Comparison of ENCODE assay signal across 25 cellular contexts in the genomic region with DNA sequence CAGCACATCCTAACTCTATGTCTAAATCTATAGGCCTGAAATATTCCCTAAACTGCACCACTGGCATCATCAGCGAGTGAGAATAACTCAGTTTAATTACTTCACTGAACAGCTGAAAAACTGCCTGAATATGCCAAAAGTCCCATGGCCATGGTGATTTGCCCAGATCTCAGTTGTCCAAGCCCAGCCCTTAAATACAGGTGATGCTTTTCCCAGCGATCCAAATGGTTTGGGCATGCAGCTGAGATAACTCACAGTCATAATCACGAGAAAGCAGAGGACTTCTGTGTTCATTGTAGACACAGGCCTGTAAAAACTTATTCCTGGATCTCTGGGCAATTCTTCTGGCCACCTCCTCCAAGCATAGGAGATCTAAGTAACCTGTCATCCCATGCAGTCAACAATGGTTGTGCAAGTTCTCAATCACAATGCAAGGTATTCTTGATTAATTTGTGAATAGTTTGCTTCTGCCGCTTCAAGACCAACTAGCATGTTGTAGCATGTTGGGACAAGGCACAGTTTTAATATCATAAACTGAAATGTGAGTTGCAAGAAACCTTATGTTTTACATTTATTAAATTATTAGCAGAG.
"Had no signal": no experiment of that assay in that cellular context is flagged by ENCODE, and none has a peak within 500 bp of the region (broad histone marks: within the 10 kb centered on the region; RNA-seq: fewer than 3 reads in every experiment).

No MANE protein-coding gene starts in this region.

- H3K27ac ChIP-seq: left lung, lower lobe of right lung, neural progenitor cell, neutrophil, right atrium auricular region, right lobe of liver, tibial nerve, uterus had no signal

- H3K4me3 ChIP-seq: left lung, lower lobe of right lung, neural progenitor cell, right atrium auricular region, right lobe of liver, smooth muscle cell, tibial nerve, uterus had no signal

- DNase-seq: islet precursor cell; kidney glomerular epithelial cell; left cardiac atrium; left lung; lower lobe of right lung; mesendoderm; naive B cell; natural killer cell; nephron progenitor cell; occipital lobe; right lobe of liver; stimulated activated CD4-positive, alpha-beta T cell treated with anti-CD3 and anti-CD28 coated beads, Interleukin-1b, Interleukin-23, amount 100 ng/mL, for 48 hours; stimulated activated CD4-positive, alpha-beta T cell treated with anti-CD3 and anti-CD28 coated beads, Interleukin-2, amount 100 ng/mL, for 48 hours; stimulated activated CD4-positive, alpha-beta T cell treated with anti-CD3 and anti-CD28 coated beads, Interleukin-4, amount 100 ng/mL, for 4 hours; stimulated activated CD8-positive, alpha-beta memory T cell treated with anti-CD3 and anti-CD28 coated beads, Interleukin-4, amount 100 ng/mL, for 48 hours; stimulated activated naive CD4-positive, alpha-beta T cell treated with Interleukin-2 at 50 U/mL for 16 hours; stimulated activated naive CD8-positive, alpha-beta T cell treated with anti-CD3 and anti-CD28 coated beads, Interleukin-15, amount 100 ng/mL, for 72 hours; substantia nigra; uterus had no signal

- H3K4me2 ChIP-seq: neural progenitor cell, smooth muscle cell had no signal

- ATAC-seq: left cardiac atrium; left lung; lower lobe of right lung; natural killer cell; right lobe of liver; stimulated activated memory B cell treated with anti-CD40 and anti-IgM and Interleukin-4, amounts not matched to agents 10 μg/mL and 1 μg/mL and 100 μg/mL, for 72 hours; stimulated activated naive CD8-positive, alpha-beta T cell treated with anti-CD3 and anti-CD28 coated beads, Interleukin-15, amount 100 ng/mL, for 72 hours had no signal

- H3K4me1 ChIP-seq: right atrium auricular region, right lobe of liver, uterus had no signal

- H3K9ac ChIP-seq: neural progenitor cell had no signal

- H3K27me3 ChIP-seq: left lung, neural progenitor cell, neutrophil, right atrium auricular region, right lobe of liver, tibial nerve, uterus had no signal

- H3K9me3 ChIP-seq: left lung, lower lobe of right lung, neutrophil, right atrium auricular region, right lobe of liver, tibial nerve, uterus had no signal

- H2AFZ ChIP-seq: neural progenitor cell had no signal

- H3K36me3 ChIP-seq: left lung, lower lobe of right lung, neural progenitor cell, neutrophil, right atrium auricular region, right lobe of liver, tibial nerve, uterus had no signal
